In genomic region chr6:11782524-11782923, GRCh38 we compare ENCODE assay signal across 7 cellular contexts. TPM values are rescaled to one million over a fixed set of nuclear protein-coding genes. Genes with fewer than 3 reads are reported as not detected.
"Had no signal": no experiment of that assay in that cellular context is flagged by ENCODE, and none has a peak within 500 bp of the region (broad histone marks: within the 10 kb centered on the region; RNA-seq: fewer than 3 reads in every experiment).

No MANE protein-coding gene starts in this region.

- ATAC-seq: HepG2 had no signal

- FAIRE-seq: HepG2, HTR-8/SVneo had no signal

- DNase-seq: IMR-90, KBM-7, KG1 had no signal

- H3K27ac ChIP-seq: HL-60, KMS-11 had no signal

- H3K9ac ChIP-seq: KMS-11 had no signal

RNA-seq across cellular contexts. Expression of gene ADTRP, which starts 3.9 kb away (rescaled TPM):
- total RNA-seq: HepG2 had no signal
- polyA plus RNA-seq: HepG2 had no signal
